Comparison of ENCODE assay signal across 21 cellular contexts in the genomic region with DNA sequence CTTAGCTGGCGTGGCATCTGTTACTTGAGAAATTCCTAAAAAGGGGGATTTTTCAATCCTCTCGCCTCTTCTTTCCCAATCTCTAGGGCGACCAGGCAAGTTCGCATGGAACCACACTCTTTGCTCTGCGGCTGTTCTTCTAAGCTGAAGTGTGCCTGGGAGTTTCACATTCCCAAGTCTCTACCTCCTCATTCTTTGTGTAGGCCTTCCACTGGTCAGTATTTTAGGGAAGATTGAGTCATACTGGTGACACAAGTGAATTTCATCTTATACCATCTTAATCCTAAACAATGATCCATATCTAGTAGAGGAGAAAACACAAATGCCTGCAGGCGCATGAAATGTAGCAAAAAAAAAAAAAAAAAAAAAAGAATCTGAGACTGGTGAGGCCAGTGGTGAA.
"Had no signal": no experiment of that assay in that cellular context is flagged by ENCODE, and none has a peak within 500 bp of the region (broad histone marks: within the 10 kb centered on the region; RNA-seq: fewer than 3 reads in every experiment).

No MANE protein-coding gene starts in this region.

- H3K9me3 ChIP-seq: esophagus muscularis mucosa, heart right ventricle, left lung, lower lobe of right lung had no signal

- H3K27me3 ChIP-seq: dorsolateral prefrontal cortex, esophagus muscularis mucosa, foreskin keratinocyte, heart right ventricle, left lung had no signal

- H3K36me3 ChIP-seq: esophagus muscularis mucosa, heart right ventricle, left lung, lower lobe of right lung had no signal

- H3K4me1 ChIP-seq: foreskin keratinocyte, left lung, lower lobe of right lung had no signal

- ATAC-seq: foreskin keratinocyte, heart right ventricle, left cardiac atrium, left lung, left ventricle myocardium superior, lower lobe of right lung had no signal

- H3K27ac ChIP-seq: coronary artery, esophagus muscularis mucosa, foreskin keratinocyte, heart right ventricle, left lung, lower lobe of right lung had no signal

- FAIRE-seq: colon, endothelial cell of umbilical vein, frontal cortex, keratinocyte had no signal

- H3K4me3 ChIP-seq: coronary artery, dorsolateral prefrontal cortex, esophagus muscularis mucosa, heart right ventricle, left lung, lower lobe of right lung had no signal

- DNase-seq: dermis blood vessel endothelial cell; dorsolateral prefrontal cortex; effector CD4-positive, alpha-beta T cell; effector memory CD4-positive, alpha-beta T cell; glutamatergic neuron; head of caudate nucleus; heart right ventricle; hippocampal formation; left cardiac atrium; left lung; left ventricle myocardium superior; lower lobe of right lung; mesenchymal stem cell; midbrain had no signal
